ENCODE assay signal across 20 cellular contexts in the genomic region with DNA sequence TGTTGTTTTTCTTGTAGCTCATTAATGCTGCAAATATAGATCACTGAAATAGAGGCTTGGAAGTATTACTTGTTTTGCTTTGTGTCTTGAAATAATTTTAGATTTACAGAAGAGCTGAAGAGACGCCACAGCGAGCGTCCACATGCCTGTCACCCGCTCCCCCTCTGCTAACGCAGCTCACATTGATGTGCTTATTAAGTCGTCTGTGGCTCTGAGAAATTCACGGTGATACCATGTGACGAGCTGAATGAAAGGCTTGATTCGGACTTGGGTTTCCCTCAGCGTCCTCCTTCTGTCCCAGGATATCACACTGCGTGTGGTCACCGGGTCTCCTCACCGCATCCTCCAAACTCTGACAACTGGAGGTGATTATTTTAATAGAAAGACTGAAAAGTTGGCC.
DNase-seq lines count a peak whose midpoint lies in the region; ATAC-seq, FAIRE-seq and TF ChIP-seq lines count a peak whose summit lies in the region.
"Had no signal": no experiment of that assay in that cellular context is flagged by ENCODE, and none has a peak within 500 bp of the region (broad histone marks: within the 10 kb centered on the region; RNA-seq: fewer than 3 reads in every experiment).

No MANE protein-coding gene starts in this region.

- peaks cover 12% of the 10 kb centered on the region for H3K27me3 Mint-ChIP-seq in neural progenitor cell (ENCODE audit: insufficient read depth, low read depth)
- H3K27me3 Mint-ChIP-seq: CD4-positive, CD25-positive, alpha-beta regulatory T cell had no signal

- no peak overlapping the region for H2AK5ac ChIP-seq in H1 (ENCODE audit: low read depth, low read length)

- whole genome bisulfite sequencing in H1 (ENCODE audit: extremely low coverage in 1 of 2, insufficient coverage in 1 of 2, insufficient read length in 1 of 2, insufficient replicate concordance in 2 of 2, low coverage in 1 of 2, low lambda C conversion rate in 2 of 2, missing lambda C conversion rate in 1 of 2), 2 experiments, result 83% methylated on average over 13 of the region's 13 CpGs; no CpG with 5 or more reads in 1 of the 2 experiments
- WGBS in prostate gland, result 80% methylated on average over 13 of the region's 13 CpGs

- H4K8ac ChIP-seq in H1 (ENCODE audit: extremely low read depth, insufficient read depth, low read length), result no peak overlapping the region; the same call in 1 of the 2 replicates

- H3K4me1 Mint-ChIP-seq in neural progenitor cell, result peaks cover 29% of the 10 kb centered on the region
- H3K4me1 Mint-ChIP-seq: B cell; CD8-positive, alpha-beta memory T cell had no signal

- no peak overlapping the region for H4K5ac ChIP-seq in H1 (ENCODE audit: insufficient read length, low read depth, low read length)

- H4K20me1 ChIP-seq in Loucy (ENCODE audit: insufficient read depth, low read length, poor library complexity, severe bottlenecking) (no peaks in the 10 kb centered on the region), H1 (replicated peaks in 1 of 2; ENCODE audit: control insufficient read depth in 1 of 2, insufficient read depth in 2 of 2, low read length in 2 of 2) (peaks cover 0 to 3% of the 10 kb centered on the region in 2 experiments), neural progenitor cell (ENCODE audit: low read depth) (no peaks in the 10 kb centered on the region)

- H3K4ac ChIP-seq in H1 (replicated peaks; ENCODE audit: insufficient read length, low read depth, low read length), result no peak overlapping the region

- no peak overlapping the region for H3K56ac ChIP-seq in H1 (replicated peaks; ENCODE audit: insufficient read length, low read depth, low read length)

- no peak for DNase-seq in H1 (ENCODE audit: low read depth in 1 of 2, low spot score in 2 of 2)
- no peak for DNase-seq in neural progenitor cell (ENCODE audit: low spot score)
- no peak for DNase-seq in caudate nucleus (lab: John Stamatoyannopoulos, UW)
- DNase-seq in prostate gland (ENCODE audit: low spot score), result no peak
- no peak for DNase-seq in sciatic nerve (ENCODE audit: low spot score)
- DNase-seq: C1 segment of cervical spinal cord; CD8-positive, alpha-beta memory T cell; COR-L47; DMS 273 treated with DMSO at 0.1 percent for 48 hours; DMS53; DND-41; EL; GM23248; HCEC 1CT had no signal

- no peak overlapping the region for H3K4me3 ChIP-seq in Loucy (ENCODE audit: low read length, poor library complexity, severe bottlenecking)
- no peak overlapping the region for H3K4me3 ChIP-seq in H1 (ENCODE audit: extremely low read depth in 1 of 4, insufficient read depth in 2 of 4, low read depth in 3 of 4, low read length in 4 of 4)
- no peak overlapping the region for H3K4me3 ChIP-seq in neural progenitor cell
- H3K4me3 ChIP-seq in prostate gland, result no peak overlapping the region
- H3K4me3 ChIP-seq: GM12878, GM23248 had no signal

- H3K27ac ChIP-seq in H1 (ENCODE audit: low read depth, low read length) (no peak overlapping the region), neural progenitor cell (no peak overlapping the region), caudate nucleus (ENCODE audit: low read depth, low read length) (no peak overlapping the region), prostate gland (no peak overlapping the region)
- H3K27ac ChIP-seq: GM23248 had no signal

- CTCF ChIA-PET in H1 (lab: Charles Lee; ENCODE audit: partially characterized antibody), result interaction anchor here (0.8 to 1.3 kb wide), 4 partner anchors 11 to 105 kb away, joined by 3 to 7 read pairs (median 3); no protein-coding TSS in a partner anchor

- no peaks in the 10 kb centered on the region for H3K9me2 ChIP-seq in Loucy (replicated peaks; ENCODE audit: low read depth, low read length)

- no peaks in the 10 kb centered on the region for H3K79me1 ChIP-seq in H1 (ENCODE audit: low read depth, low read length)

- H3K23me2 ChIP-seq in H1 (ENCODE audit: low read depth, low read length), result peaks cover 2% of the 10 kb centered on the region; the same call in 1 of the 2 replicates

- H3K23ac ChIP-seq in H1 (ENCODE audit: insufficient read length), result no peak overlapping the region

- H3K4me3 Mint-ChIP-seq in neural progenitor cell, result no peak overlapping the region
- H3K4me3 Mint-ChIP-seq: B cell; CD4-positive, CD25-positive, alpha-beta regulatory T cell had no signal

- no peak for TF ChIP-seq EP300 in H1 (IDR thresholded peaks at IDR 0.05; ENCODE audit: borderline replicate concordance in 1 of 2, low read depth in 2 of 2, low read length in 2 of 2)

- H3F3A ChIP-seq in Loucy (ENCODE audit: low read depth) (no peaks in the 10 kb centered on the region), neural progenitor cell (ENCODE audit: low read depth) (no peaks in the 10 kb centered on the region)

- no peaks in the 10 kb centered on the region for H3K9me3 Mint-ChIP-seq in neural progenitor cell
- H3K9me3 Mint-ChIP-seq: CD4-positive, CD25-positive, alpha-beta regulatory T cell had no signal

- ATAC-seq in sciatic nerve, result no peak
- ATAC-seq: GM12878 had no signal

- TF ChIP-seq RAD21 in H1 (IDR thresholded peaks at IDR 0.05 in 1 of 2, conservative IDR thresholded peaks at IDR 0.05 in 1 of 2; ENCODE audit: low read depth in 2 of 2, low read length in 2 of 2), result no peak

- H3K4me1 ChIP-seq in Loucy (ENCODE audit: insufficient read depth, low read length, poor library complexity, severe bottlenecking), result peaks cover 35% of the 10 kb centered on the region
- H3K4me1 ChIP-seq in H1 (replicated peaks in 1 of 4; ENCODE audit: control insufficient read depth in 3 of 4, insufficient read depth in 4 of 4, low read length in 3 of 4), result peaks cover 0 to 7% (median 0%) of the 10 kb centered on the region in 4 experiments; a peak in 2 of 7 replicates
- peaks cover 22% of the 10 kb centered on the region for H3K4me1 ChIP-seq in neural progenitor cell
- no peaks in the 10 kb centered on the region for H3K4me1 ChIP-seq in prostate gland (replicated peaks)

- intact Hi-C loops in prostate gland (cut with DNase I) (no loop called here), sciatic nerve (cut with DNase I) (no loop called here)

- no peak overlapping the region for H2BK20ac ChIP-seq in H1 (ENCODE audit: low read length)

- no peak overlapping the region for H2BK120ac ChIP-seq in H1 (replicated peaks; ENCODE audit: low read depth, low read length)

- no peak overlapping the region for H4K91ac ChIP-seq in H1 (replicated peaks; ENCODE audit: insufficient read length, low read length)

- no peak overlapping the region for H3K18ac ChIP-seq in H1 (ENCODE audit: extremely low read depth, low read length)

- no peaks in the 10 kb centered on the region for H3K79me2 ChIP-seq in Loucy (ENCODE audit: insufficient read depth, low read length)
- no peaks in the 10 kb centered on the region for H3K79me2 ChIP-seq in H1 (ENCODE audit: control insufficient read depth in 1 of 2, insufficient read depth in 2 of 2, low read length in 2 of 2)
- no peaks in the 10 kb centered on the region for H3K79me2 ChIP-seq in neural progenitor cell (ENCODE audit: low read depth)

- no peak overlapping the region for H3K14ac ChIP-seq in H1 (ENCODE audit: insufficient read length)

- H3K36me3 ChIP-seq in Loucy (ENCODE audit: insufficient read depth, low read length) (no peaks in the 10 kb centered on the region), H1 (ENCODE audit: control insufficient read depth in 2 of 4, insufficient read depth in 4 of 4, low read length in 3 of 4) (no peaks in the 10 kb centered on the region), neural progenitor cell (no peaks in the 10 kb centered on the region), prostate gland (no peaks in the 10 kb centered on the region)

- H2BK15ac ChIP-seq in H1 (ENCODE audit: low read length), result 0 out of 2 replicates have a peak overlapping the region, but pooled peaks have one; percentile 88

- no peaks in the 10 kb centered on the region for H3K9me3 ChIP-seq in Loucy (ENCODE audit: insufficient read depth, low read depth, low read length)
- H3K9me3 ChIP-seq in H1 (ENCODE audit: insufficient read depth in 2 of 2, low read depth in 1 of 2, low read length in 1 of 2), result no peaks in the 10 kb centered on the region
- H3K9me3 ChIP-seq in neural progenitor cell (ENCODE audit: low read depth), result no peaks in the 10 kb centered on the region
- no peaks in the 10 kb centered on the region for H3K9me3 ChIP-seq in prostate gland

- H2AFZ ChIP-seq in Loucy (ENCODE audit: low read length) (no peak overlapping the region), H1 (ENCODE audit: low read length) (no peak overlapping the region), neural progenitor cell (replicated peaks) (no peak overlapping the region)
- H2AFZ ChIP-seq: GM23248 had no signal

- no peak for FAIRE-seq in H1 (lab: Jason Lieb, UNC)
- FAIRE-seq: GM12878, GM19239, H54 had no signal

- H3K36me3 Mint-ChIP-seq in neural progenitor cell, result no peaks in the 10 kb centered on the region
- H3K36me3 Mint-ChIP-seq: CD4-positive, CD25-positive, alpha-beta regulatory T cell had no signal

- H3K27me3 ChIP-seq in Loucy (ENCODE audit: insufficient read depth, low read length, poor library complexity, severe bottlenecking), result no peaks in the 10 kb centered on the region
- H3K27me3 ChIP-seq in H1 (replicated peaks in 1 of 4; ENCODE audit: control insufficient read depth in 3 of 4, extremely low read depth in 1 of 4, insufficient read depth in 3 of 4, low read length in 3 of 4), result no peaks in the 10 kb centered on the region; a peak in 1 of 7 replicates
- H3K27me3 ChIP-seq in neural progenitor cell, result no peaks in the 10 kb centered on the region
- peaks cover 13% of the 10 kb centered on the region for H3K27me3 ChIP-seq in prostate gland (replicated peaks; ENCODE audit: insufficient read depth)

- peak overlapping the region; percentile 24 for H3K4me2 ChIP-seq in Loucy (ENCODE audit: low read depth, low read length, poor library complexity, severe bottlenecking)
- no peak overlapping the region for H3K4me2 ChIP-seq in H1 (ENCODE audit: insufficient read depth in 1 of 2, low read depth in 2 of 2, low read length in 2 of 2)
- no peak overlapping the region for H3K4me2 ChIP-seq in neural progenitor cell

- H3K9ac ChIP-seq in Loucy (ENCODE audit: low read depth, low read length, poor library complexity, severe bottlenecking) (peak overlapping the region; percentile 58), H1 (replicated peaks in 1 of 4; ENCODE audit: extremely low read depth in 1 of 4, low read depth in 3 of 4, low read length in 3 of 4) (no peak overlapping the region), neural progenitor cell (no peak overlapping the region)
- H3K9ac ChIP-seq: GM23248 had no signal

- no peak overlapping the region for H2BK12ac ChIP-seq in H1 (ENCODE audit: low read depth, low read length)

- POLR2A ChIA-PET in H1 (lab: Charles Lee; ENCODE audit: partially characterized antibody), result no interaction called here

- TF ChIP-seq CTCF in Loucy (conservative IDR thresholded peaks at IDR 0.05; ENCODE audit: low read length) (no peak), H1 (IDR thresholded peaks at IDR 0.05; ENCODE audit: control extremely low read depth in 1 of 3, insufficient read depth in 1 of 3, low read depth in 1 of 3, low read length in 3 of 3) (no peak), neural progenitor cell (IDR thresholded peaks at IDR 0.05) (no peak), prostate gland (IDR thresholded peaks at IDR 0.05) (no peak)

- no peak overlapping the region for H2BK5ac ChIP-seq in H1 (ENCODE audit: low read depth, low read length)

- TF ChIP-seq POLR2A in H1 (IDR thresholded peaks at IDR 0.05; ENCODE audit: control extremely low read depth in 1 of 2, low read depth in 2 of 2, low read length in 2 of 2) (no peak), prostate gland (IDR thresholded peaks at IDR 0.05) (no peak)

- H3K27ac Mint-ChIP-seq in neural progenitor cell, result peak overlapping the region; percentile 72
- H3K27ac Mint-ChIP-seq: B cell; CD4-positive, CD25-positive, alpha-beta regulatory T cell; CD8-positive, alpha-beta memory T cell had no signal
